ENCODE assay signal across 14 cellular contexts in genomic region chr1:81547912-81548303, GRCh38.
DNase-seq lines count a peak whose midpoint lies in the region; ATAC-seq, FAIRE-seq and TF ChIP-seq lines count a peak whose summit lies in the region.
"Had no signal": no experiment of that assay in that cellular context is flagged by ENCODE, and none has a peak within 500 bp of the region (broad histone marks: within the 10 kb centered on the region; RNA-seq: fewer than 3 reads in every experiment).

No MANE protein-coding gene starts in this region.

- no peaks in the 10 kb centered on the region for H3K79me2 ChIP-seq in H1 (ENCODE audit: control insufficient read depth in 1 of 2, insufficient read depth in 2 of 2, low read length in 2 of 2)

- peak; percentile 42 for FAIRE-seq in H1 (lab: Jason Lieb, UNC)
- FAIRE-seq: bronchial epithelial cell, frontal cortex had no signal

- no peak for TF ChIP-seq RAD21 in H1 (IDR thresholded peaks at IDR 0.05 in 1 of 2, conservative IDR thresholded peaks at IDR 0.05 in 1 of 2; ENCODE audit: low read depth in 2 of 2, low read length in 2 of 2)

- H3K4me1 Mint-ChIP-seq in activated CD8-positive, alpha-beta T cell treated with anti-CD3 and anti-CD28 coated beads, Interleukin-2, amount 10 ng/mL, durations not matched to agents 7 days and 5 days (ENCODE audit: low read depth), result no peaks in the 10 kb centered on the region
- H3K4me1 Mint-ChIP-seq in activated CD4-positive, alpha-beta memory T cell treated with anti-CD3 and anti-CD28 coated beads for 36 hours (ENCODE audit: low read depth), result peaks cover 3% of the 10 kb centered on the region

- CTCF ChIA-PET in H1 (lab: Charles Lee; ENCODE audit: partially characterized antibody), result interaction anchor here (1.1 to 5.5 kb wide), 5 partner anchors 9 to 236 kb away, joined by 3 to 34 read pairs (median 4); no protein-coding TSS in a partner anchor
- CTCF ChIA-PET in activated CD8-positive, alpha-beta T cell treated with anti-CD3 and anti-CD28 coated beads, Interleukin-2, amount 10 ng/mL, durations not matched to agents 7 days and 5 days (lab: Charles Lee), result no interaction called here
- CTCF ChIA-PET in activated CD4-positive, alpha-beta memory T cell treated with anti-CD3 and anti-CD28 coated beads for 36 hours (lab: Charles Lee), result no interaction called here

- no peak for TF ChIP-seq POLR2A in H1 (IDR thresholded peaks at IDR 0.05; ENCODE audit: control extremely low read depth in 1 of 2, low read depth in 2 of 2, low read length in 2 of 2)

- H3K9ac ChIP-seq in H1 (replicated peaks in 1 of 4; ENCODE audit: extremely low read depth in 1 of 4, low read depth in 3 of 4, low read length in 3 of 4), result no peak overlapping the region

- H3K27me3 ChIP-seq in H1 (replicated peaks in 1 of 4; ENCODE audit: control insufficient read depth in 3 of 4, extremely low read depth in 1 of 4, insufficient read depth in 3 of 4, low read length in 3 of 4) (no peaks in the 10 kb centered on the region), brain microvascular endothelial cell (replicated peaks) (no peaks in the 10 kb centered on the region)
- H3K27me3 ChIP-seq: SJSA1 had no signal

- H2BK15ac ChIP-seq in H1 (ENCODE audit: low read length), result no peak overlapping the region

- no peak overlapping the region for H2BK20ac ChIP-seq in H1 (ENCODE audit: low read length)

- H3K79me1 ChIP-seq in H1 (ENCODE audit: low read depth, low read length), result no peaks in the 10 kb centered on the region

- no peak overlapping the region for H3K27ac Mint-ChIP-seq in activated CD8-positive, alpha-beta T cell treated with anti-CD3 and anti-CD28 coated beads, Interleukin-2, amount 10 ng/mL, durations not matched to agents 7 days and 5 days
- H3K27ac Mint-ChIP-seq in activated CD4-positive, alpha-beta memory T cell treated with anti-CD3 and anti-CD28 coated beads for 36 hours, result no peak overlapping the region
- H3K27ac Mint-ChIP-seq: type B pancreatic cell had no signal

- no peak overlapping the region for H3K18ac ChIP-seq in H1 (ENCODE audit: extremely low read depth, low read length)

- H3K23ac ChIP-seq in H1 (ENCODE audit: insufficient read length), result no peak overlapping the region

- H3K27ac ChIP-seq in H1 (ENCODE audit: low read depth, low read length) (peak overlapping the region; percentile 35; the same call in 1 of the 2 replicates), brain microvascular endothelial cell (no peak overlapping the region)
- H3K27ac ChIP-seq: SJSA1 had no signal

- POLR2A ChIA-PET in H1 (lab: Charles Lee; ENCODE audit: partially characterized antibody), result interaction anchor here (1.8 kb wide), 1 partner anchor 253 kb away, joined by 9 read pairs; the partner anchor contains the start of gene ADGRL2
- POLR2A ChIA-PET in activated CD8-positive, alpha-beta T cell treated with anti-CD3 and anti-CD28 coated beads, Interleukin-2, amount 10 ng/mL, durations not matched to agents 7 days and 5 days (lab: Charles Lee), result no interaction called here
- POLR2A ChIA-PET in activated CD4-positive, alpha-beta memory T cell treated with anti-CD3 and anti-CD28 coated beads for 36 hours (lab: Charles Lee), result no interaction called here

- no peak overlapping the region for H3K14ac ChIP-seq in H1 (ENCODE audit: insufficient read length)

- 24% methylated on average over 2 of the region's 2 CpGs; no CpG with 5 or more reads in 1 of the 2 experiments for WGBS in H1 (ENCODE audit: extremely low coverage in 1 of 2, insufficient coverage in 1 of 2, insufficient read length in 1 of 2, insufficient replicate concordance in 2 of 2, low coverage in 1 of 2, low lambda C conversion rate in 2 of 2, missing lambda C conversion rate in 1 of 2), 2 experiments

- intact Hi-C loops in activated CD4-positive, alpha-beta memory T cell treated with anti-CD3 and anti-CD28 coated beads for 36 hours (cut with micrococcal nuclease), result no loop called here

- no peak overlapping the region for H4K91ac ChIP-seq in H1 (replicated peaks; ENCODE audit: insufficient read length, low read length)

- ATAC-seq in GM18519 (IDR thresholded peaks at IDR 0.05; ENCODE audit: low FRiP score, unreplicated experiment), result peak; percentile 79
- ATAC-seq in GM21526 (IDR thresholded peaks at IDR 0.05; ENCODE audit: low FRiP score, unreplicated experiment), result peak; percentile 70
- peak; percentile 47 for ATAC-seq in HG03135 (IDR thresholded peaks at IDR 0.05; ENCODE audit: unreplicated experiment)
- ATAC-seq in activated CD8-positive, alpha-beta T cell treated with anti-CD3 and anti-CD28 coated beads, Interleukin-2, amount 10 ng/mL, durations not matched to agents 7 days and 5 days, result no peak

- peak overlapping the region; percentile 75 for H4K5ac ChIP-seq in H1 (ENCODE audit: insufficient read length, low read depth, low read length)

- H3K36me3 Mint-ChIP-seq in activated CD8-positive, alpha-beta T cell treated with anti-CD3 and anti-CD28 coated beads, Interleukin-2, amount 10 ng/mL, durations not matched to agents 7 days and 5 days (ENCODE audit: low read depth), result no peaks in the 10 kb centered on the region
- H3K36me3 Mint-ChIP-seq in activated CD4-positive, alpha-beta memory T cell treated with anti-CD3 and anti-CD28 coated beads for 36 hours, result no peaks in the 10 kb centered on the region
- H3K36me3 Mint-ChIP-seq: type B pancreatic cell had no signal

- no peak overlapping the region for H2AFZ ChIP-seq in H1 (ENCODE audit: low read length)

- peak overlapping the region; percentile 46 to 52; a peak in 2 of 4 replicates for H3K4me2 ChIP-seq in H1 (ENCODE audit: insufficient read depth in 1 of 2, low read depth in 2 of 2, low read length in 2 of 2)

- H2BK5ac ChIP-seq in H1 (ENCODE audit: low read depth, low read length), result peak overlapping the region; percentile 18; the same call in 1 of the 2 replicates

- H2BK120ac ChIP-seq in H1 (replicated peaks; ENCODE audit: low read depth, low read length), result peak overlapping the region; percentile 70

- H4K20me1 ChIP-seq in H1 (replicated peaks in 1 of 2; ENCODE audit: control insufficient read depth in 1 of 2, insufficient read depth in 2 of 2, low read length in 2 of 2), result no peaks in the 10 kb centered on the region

- H3K9me3 Mint-ChIP-seq in activated CD8-positive, alpha-beta T cell treated with anti-CD3 and anti-CD28 coated beads, Interleukin-2, amount 10 ng/mL, durations not matched to agents 7 days and 5 days (ENCODE audit: insufficient read depth), result no peaks in the 10 kb centered on the region
- H3K9me3 Mint-ChIP-seq in activated CD4-positive, alpha-beta memory T cell treated with anti-CD3 and anti-CD28 coated beads for 36 hours, result no peaks in the 10 kb centered on the region
- H3K9me3 Mint-ChIP-seq: type B pancreatic cell had no signal

- TF ChIP-seq EP300 in H1 (IDR thresholded peaks at IDR 0.05; ENCODE audit: borderline replicate concordance in 1 of 2, low read depth in 2 of 2, low read length in 2 of 2), result no peak

- H3K36me3 ChIP-seq in H1 (ENCODE audit: control insufficient read depth in 2 of 4, insufficient read depth in 4 of 4, low read length in 3 of 4), result no peaks in the 10 kb centered on the region
- H3K36me3 ChIP-seq in brain microvascular endothelial cell (replicated peaks), result no peaks in the 10 kb centered on the region
- H3K36me3 ChIP-seq: SJSA1 had no signal

- H2BK12ac ChIP-seq in H1 (ENCODE audit: low read depth, low read length), result no peak overlapping the region; the same call in 1 of the 2 replicates

- H3K4ac ChIP-seq in H1 (replicated peaks; ENCODE audit: insufficient read length, low read depth, low read length), result no peak overlapping the region

- H3K4me3 ChIP-seq in H1 (ENCODE audit: extremely low read depth in 1 of 4, insufficient read depth in 2 of 4, low read depth in 3 of 4, low read length in 4 of 4) (peak overlapping the region in 1 of 4 experiments; percentile 41; a peak in 1 of 8 replicates), brain microvascular endothelial cell (ENCODE audit: low read depth, low read length) (no peak overlapping the region)
- H3K4me3 ChIP-seq: SJSA1 had no signal

- in situ Hi-C loops in brain microvascular endothelial cell (cut with HindIII; ENCODE audit: low pct_ligation_motif_present, low sequenced_read_pairs), result no loop called here

- H4K8ac ChIP-seq in H1 (ENCODE audit: extremely low read depth, insufficient read depth, low read length), result no peak overlapping the region

- H3K4me1 ChIP-seq in H1 (replicated peaks in 1 of 4; ENCODE audit: control insufficient read depth in 3 of 4, insufficient read depth in 4 of 4, low read length in 3 of 4), result peaks cover 1 to 22% (median 12%) of the 10 kb centered on the region in 4 experiments
- H3K4me1 ChIP-seq: SJSA1 had no signal

- H3K27me3 Mint-ChIP-seq in activated CD8-positive, alpha-beta T cell treated with anti-CD3 and anti-CD28 coated beads, Interleukin-2, amount 10 ng/mL, durations not matched to agents 7 days and 5 days (ENCODE audit: low read depth), result no peaks in the 10 kb centered on the region
- H3K27me3 Mint-ChIP-seq in activated CD4-positive, alpha-beta memory T cell treated with anti-CD3 and anti-CD28 coated beads for 36 hours, result no peaks in the 10 kb centered on the region
- H3K27me3 Mint-ChIP-seq: type B pancreatic cell had no signal

- no peak overlapping the region for H2AK5ac ChIP-seq in H1 (ENCODE audit: low read depth, low read length)

- DNase-seq in H1 (ENCODE audit: low read depth in 1 of 2, low spot score in 2 of 2) (no peak), NCI-H82 treated with DMSO at 0.1 percent for 48 hours (lab: John Stamatoyannopoulos, UW; ENCODE audit: unreplicated experiment) (no peak), brain microvascular endothelial cell (no peak)
- no peak for DNase-seq in activated CD8-positive, alpha-beta T cell treated with anti-CD3 and anti-CD28 coated beads, Interleukin-2, amount 10 ng/mL, durations not matched to agents 7 days and 5 days
- DNase-seq in activated CD4-positive, alpha-beta memory T cell treated with anti-CD3 and anti-CD28 coated beads for 36 hours, result no peak
- DNase-seq: NCI-H1436; stimulated activated CD4-positive, alpha-beta T cell treated with anti-CD3 and anti-CD28 coated beads, Interleukin-4, amount 100 ng/mL, for 1 hour had no signal

- H3K56ac ChIP-seq in H1 (replicated peaks; ENCODE audit: insufficient read length, low read depth, low read length), result no peak overlapping the region

- H3K4me3 Mint-ChIP-seq in activated CD8-positive, alpha-beta T cell treated with anti-CD3 and anti-CD28 coated beads, Interleukin-2, amount 10 ng/mL, durations not matched to agents 7 days and 5 days, result no peak overlapping the region
- H3K4me3 Mint-ChIP-seq in activated CD4-positive, alpha-beta memory T cell treated with anti-CD3 and anti-CD28 coated beads for 36 hours, result no peak overlapping the region
- H3K4me3 Mint-ChIP-seq: type B pancreatic cell had no signal

- H3K23me2 ChIP-seq in H1 (ENCODE audit: low read depth, low read length), result no peaks in the 10 kb centered on the region; the same call in 1 of the 2 replicates

- H3K9me3 ChIP-seq in H1 (ENCODE audit: insufficient read depth in 2 of 2, low read depth in 1 of 2, low read length in 1 of 2), result no peaks in the 10 kb centered on the region
- H3K9me3 ChIP-seq: SJSA1 had no signal

- no peak for TF ChIP-seq CTCF in H1 (IDR thresholded peaks at IDR 0.05; ENCODE audit: control extremely low read depth in 1 of 3, insufficient read depth in 1 of 3, low read depth in 1 of 3, low read length in 3 of 3)
- TF ChIP-seq CTCF in brain microvascular endothelial cell (IDR thresholded peaks at IDR 0.05; ENCODE audit: low read depth, low read length, missing control alignments), result no peak

TF ChIP-seq in H1, 55 proteins besides CTCF, POLR2A, EP300 and RAD21 (continues in another document):
- no peak for TF ChIP-seq BCL11A (IDR thresholded peaks at IDR 0.05; ENCODE audit: low read depth in 2 of 2, low read length in 2 of 2)
